28 cellular contexts compared by ENCODE assay signal in genomic region chr3:173796865-173797264, GRCh38.
"Had no signal": no experiment of that assay in that cellular context is flagged by ENCODE, and none has a peak within 500 bp of the region (broad histone marks: within the 10 kb centered on the region; RNA-seq: fewer than 3 reads in every experiment).

No MANE protein-coding gene starts in this region.

- H3K4me3 Mint-ChIP-seq: activated CD4-positive, alpha-beta T cell treated with anti-CD3 and anti-CD28 coated beads for 36 hours; activated CD8-positive, alpha-beta memory T cell treated with anti-CD3 and anti-CD28 coated beads, Interleukin-2, amount 10 ng/mL, durations not matched to agents 7 days and 5 days; activated CD8-positive, alpha-beta T cell treated with anti-CD3 and anti-CD28 coated beads, Interleukin-2, amount 10 ng/mL, durations not matched to agents 7 days and 5 days; natural killer cell treated with Interleukin-12 subunit alpha and Interleukin-12 subunit beta and Interleukin-15 and Interleukin-18, amount 100 ng/mL, for 72 hours; stimulated activated naive B cell treated with anti-CD40 and anti-IgM and Interleukin-4, amounts not matched to agents 10 μg/mL and 1 μg/mL and 100 μg/mL, for 72 hours; T-helper 2 cell treated with Interferon-gamma antibody and Interleukin-4, amounts not matched to agents 5 μg/mL and 100 μg/mL, for 36 hours had no signal

- ATAC-seq: activated CD4-positive, alpha-beta T cell treated with anti-CD3 and anti-CD28 coated beads for 36 hours; activated CD8-positive, alpha-beta memory T cell treated with anti-CD3 and anti-CD28 coated beads, Interleukin-2, amount 10 ng/mL, durations not matched to agents 7 days and 5 days; activated CD8-positive, alpha-beta T cell treated with anti-CD3 and anti-CD28 coated beads, Interleukin-2, amount 10 ng/mL, durations not matched to agents 7 days and 5 days; activated naive CD4-positive, alpha-beta T cell treated with anti-CD3 and anti-CD28 coated beads, Interleukin-2, amount 50 U/mL, for 72 hours; gastroesophageal sphincter; heart right ventricle; left lung; lower lobe of right lung; mucosa of descending colon; natural killer cell treated with Interleukin-12 subunit alpha and Interleukin-12 subunit beta and Interleukin-15 and Interleukin-18, amount 100 ng/mL, for 72 hours; sciatic nerve; stimulated activated naive B cell treated with anti-CD40 and anti-IgM and Interleukin-4, amounts not matched to agents 10 μg/mL and 1 μg/mL and 100 μg/mL, for 72 hours had no signal

- H3K36me3 ChIP-seq: gastroesophageal sphincter, heart right ventricle, left lung, lower lobe of right lung, neutrophil, ovary, prostate gland, suprapubic skin, tibial nerve had no signal

- H3K27ac Mint-ChIP-seq: activated CD4-positive, alpha-beta T cell treated with anti-CD3 and anti-CD28 coated beads for 36 hours; activated CD8-positive, alpha-beta memory T cell treated with anti-CD3 and anti-CD28 coated beads, Interleukin-2, amount 10 ng/mL, durations not matched to agents 7 days and 5 days; activated CD8-positive, alpha-beta T cell treated with anti-CD3 and anti-CD28 coated beads, Interleukin-2, amount 10 ng/mL, durations not matched to agents 7 days and 5 days; activated naive CD4-positive, alpha-beta T cell treated with anti-CD3 and anti-CD28 coated beads, Interleukin-2, amount 50 U/mL, for 72 hours; activated T-helper 2 cell treated with anti-CD3 and anti-CD28 coated beads, Interferon-gamma antibody, Interleukin-2, Interleukin-4, amounts not matched to agents 10 μg/mL and 5 μg/mL and 100 μg/mL, durations not matched to agents 14 hours and 24 hours and 36 hours; natural killer cell treated with Interleukin-12 subunit alpha and Interleukin-12 subunit beta and Interleukin-15 and Interleukin-18, amount 100 ng/mL, for 72 hours; stimulated activated naive B cell treated with anti-CD40 and anti-IgM and Interleukin-4, amounts not matched to agents 10 μg/mL and 1 μg/mL and 100 μg/mL, for 72 hours; T-helper 2 cell treated with Interferon-gamma antibody and Interleukin-4, amounts not matched to agents 5 μg/mL and 100 μg/mL, for 36 hours had no signal

- H3K4me1 ChIP-seq: gastroesophageal sphincter, heart right ventricle, left lung, lower lobe of right lung, prostate gland, suprapubic skin had no signal

- H3K27me3 Mint-ChIP-seq: activated CD4-positive, alpha-beta T cell treated with anti-CD3 and anti-CD28 coated beads for 36 hours; activated CD8-positive, alpha-beta memory T cell treated with anti-CD3 and anti-CD28 coated beads, Interleukin-2, amount 10 ng/mL, durations not matched to agents 7 days and 5 days; natural killer cell treated with Interleukin-12 subunit alpha and Interleukin-12 subunit beta and Interleukin-15 and Interleukin-18, amount 100 ng/mL, for 72 hours; stimulated activated naive B cell treated with anti-CD40 and anti-IgM and Interleukin-4, amounts not matched to agents 10 μg/mL and 1 μg/mL and 100 μg/mL, for 72 hours had no signal

- H3K4me1 Mint-ChIP-seq: activated CD4-positive, alpha-beta T cell treated with anti-CD3 and anti-CD28 coated beads for 36 hours; activated CD8-positive, alpha-beta memory T cell treated with anti-CD3 and anti-CD28 coated beads, Interleukin-2, amount 10 ng/mL, durations not matched to agents 7 days and 5 days; stimulated activated naive B cell treated with anti-CD40 and anti-IgM and Interleukin-4, amounts not matched to agents 10 μg/mL and 1 μg/mL and 100 μg/mL, for 72 hours had no signal

- H3K9me3 ChIP-seq: gastroesophageal sphincter, heart right ventricle, left lung, lower lobe of right lung, mucosa of descending colon, neutrophil, ovary, prostate gland, suprapubic skin, tibial nerve had no signal

- H3K27me3 ChIP-seq: gastroesophageal sphincter, heart right ventricle, left lung, neutrophil, ovary, suprapubic skin, tibial nerve had no signal

- DNase-seq: activated CD4-positive, alpha-beta T cell treated with anti-CD3 and anti-CD28 coated beads for 36 hours; activated CD4-positive, CD25-positive, alpha-beta regulatory T cell; activated CD8-positive, alpha-beta memory T cell treated with anti-CD3 and anti-CD28 coated beads, Interleukin-2, amount 10 ng/mL, durations not matched to agents 7 days and 5 days; activated CD8-positive, alpha-beta T cell treated with anti-CD3 and anti-CD28 coated beads, Interleukin-2, amount 10 ng/mL, durations not matched to agents 7 days and 5 days; activated naive CD4-positive, alpha-beta T cell; activated T-cell treated with anti-CD3 and anti-CD28 coated beads, Interleukin-2, amount 50 U/mL, for 48 hours; dermis blood vessel endothelial cell; effector CD4-positive, alpha-beta T cell; heart right ventricle; kidney glomerular epithelial cell; left lung; lower lobe of right lung; mucosa of descending colon; ovary; retina; stimulated activated naive B cell treated with anti-CD40 and anti-IgM and Interleukin-4, amounts not matched to agents 10 μg/mL and 1 μg/mL and 100 μg/mL, for 72 hours; T-helper 1 cell had no signal

- H3K4me3 ChIP-seq: gastroesophageal sphincter, heart right ventricle, left lung, lower lobe of right lung, mucosa of descending colon, ovary, prostate gland, skin epidermis, suprapubic skin, tibial nerve had no signal

- H3K9me3 Mint-ChIP-seq: activated T-helper 2 cell treated with anti-CD3 and anti-CD28 coated beads, Interferon-gamma antibody, Interleukin-2, Interleukin-4, amounts not matched to agents 10 μg/mL and 5 μg/mL and 100 μg/mL, durations not matched to agents 14 hours and 24 hours and 36 hours; T-helper 2 cell treated with Interferon-gamma antibody and Interleukin-4, amounts not matched to agents 5 μg/mL and 100 μg/mL, for 36 hours had no signal

- H3K36me3 Mint-ChIP-seq: activated CD8-positive, alpha-beta memory T cell treated with anti-CD3 and anti-CD28 coated beads, Interleukin-2, amount 10 ng/mL, durations not matched to agents 7 days and 5 days; activated naive CD4-positive, alpha-beta T cell treated with anti-CD3 and anti-CD28 coated beads, Interleukin-2, amount 50 U/mL, for 72 hours; stimulated activated naive B cell treated with anti-CD40 and anti-IgM and Interleukin-4, amounts not matched to agents 10 μg/mL and 1 μg/mL and 100 μg/mL, for 72 hours had no signal

- H3K27ac ChIP-seq: gastroesophageal sphincter, heart right ventricle, left lung, lower lobe of right lung, neutrophil, ovary, prostate gland, skin epidermis, suprapubic skin, tibial nerve had no signal
